15 cellular contexts compared by ENCODE assay signal in the genomic region with DNA sequence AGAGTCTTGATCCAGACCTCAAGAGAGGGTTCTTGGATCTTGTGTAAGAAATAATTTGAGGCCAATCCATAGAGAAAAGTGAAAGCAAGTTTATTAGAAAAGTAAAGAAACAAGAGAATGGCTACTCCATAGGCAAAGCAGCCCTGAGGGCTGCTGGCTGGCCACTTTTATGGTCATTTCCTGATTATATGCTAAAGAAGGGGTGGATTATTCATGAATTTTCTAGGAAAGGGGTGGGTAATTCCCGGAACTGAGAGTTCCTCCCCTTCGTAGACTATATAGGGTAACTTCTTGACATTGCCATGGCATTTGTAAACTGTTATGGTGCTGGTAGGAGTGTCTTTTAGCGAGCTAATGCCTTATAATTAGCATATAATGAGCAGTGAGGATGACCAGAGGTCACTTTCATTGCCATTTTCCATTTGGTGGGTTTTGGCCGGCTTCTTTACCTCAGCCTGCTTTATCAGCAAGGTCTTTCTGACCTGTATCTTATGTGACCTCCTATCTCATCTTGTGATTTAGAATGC. TPM values are rescaled to one million over a fixed set of nuclear protein-coding genes. Genes with fewer than 3 reads are reported as not detected.
DNase-seq lines count a peak whose midpoint lies in the region; ATAC-seq and TF ChIP-seq lines count a peak whose summit lies in the region.
"Had no signal": no experiment of that assay in that cellular context is flagged by ENCODE, and none has a peak within 500 bp of the region (broad histone marks: within the 10 kb centered on the region; RNA-seq: fewer than 3 reads in every experiment).

No MANE protein-coding gene starts in this region.

- ATAC-seq in WTC11 (no peak), GM18907 (IDR thresholded peaks at IDR 0.05; ENCODE audit: unreplicated experiment) (no peak)

- H3K4me3 ChIP-seq in HUES48 (ENCODE audit: low read depth, low read length), result no peak overlapping the region
- no peak overlapping the region for H3K4me3 ChIP-seq in neutrophil (ENCODE audit: low read depth in 1 of 2, low read length in 1 of 2)
- H3K4me3 ChIP-seq: BLaER1, Peyer's patch had no signal

- H3K27ac Mint-ChIP-seq in CD14-positive monocyte, result peak overlapping the region; percentile 42 to 92 (median 82)
- H3K27ac Mint-ChIP-seq in WTC11, result peak overlapping the region; percentile 26; the same call in 1 of the 2 replicates

- DNase-seq in CD14-positive monocyte (ENCODE audit: low spot score), result no peak
- DNase-seq in WTC11 (ENCODE audit: low spot score), result no peak
- no peak for DNase-seq in NCI-H2227 treated with DMSO at 0.1 percent for 48 hours (lab: John Stamatoyannopoulos, UW)
- no peak for DNase-seq in NCI-H187 treated with DMSO at 0.1 percent for 48 hours (lab: John Stamatoyannopoulos, UW)
- no peak for DNase-seq in NCI-H345 treated with DMSO at 0.1 percent for 48 hours (lab: John Stamatoyannopoulos, UW; ENCODE audit: unreplicated experiment)
- DNase-seq: CD8-positive, alpha-beta memory T cell; DMS53; NCI-H1417; NCI-H187; Peyer's patch had no signal

- peaks cover 11% of the 10 kb centered on the region; the same call in 1 of the 2 replicates for H3K4me1 ChIP-seq in HUES48 (ENCODE audit: control insufficient read depth, insufficient read depth, low read length)
- H3K4me1 ChIP-seq in neutrophil (ENCODE audit: control insufficient read depth in 1 of 2, insufficient read depth in 1 of 2, low read depth in 1 of 2, low read length in 1 of 2), result peaks cover 67 to 69% of the 10 kb centered on the region in 2 experiments

- peak overlapping the region; percentile 26 for H3K27ac ChIP-seq in HUES48 (ENCODE audit: low read depth, low read length)
- H3K27ac ChIP-seq in neutrophil, result peak overlapping the region; percentile 84
- H3K27ac ChIP-seq: BLaER1, KMS-11, Peyer's patch had no signal

- peaks cover 3 to 8% of the 10 kb centered on the region in 2 donors for H3K36me3 Mint-ChIP-seq in CD14-positive monocyte
- peaks cover 37% of the 10 kb centered on the region for H3K36me3 Mint-ChIP-seq in WTC11

- no peak overlapping the region for H3K9ac ChIP-seq in HUES48 (ENCODE audit: low read depth, low read length)
- H3K9ac ChIP-seq: BLaER1, KMS-11 had no signal

- H3K9me3 Mint-ChIP-seq in CD14-positive monocyte, result peaks cover 0 to 12% (median 5%) of the 10 kb centered on the region in 7 donors
- peaks cover 45% of the 10 kb centered on the region for H3K9me3 Mint-ChIP-seq in WTC11

- peaks cover 0 to 3% (median 0%) of the 10 kb centered on the region in 3 donors for H3K27me3 Mint-ChIP-seq in CD14-positive monocyte (ENCODE audit: low read depth in 3 of 3)
- H3K27me3 Mint-ChIP-seq in WTC11 (ENCODE audit: low read depth), result peaks cover 4% of the 10 kb centered on the region; the same call in 1 of the 2 replicates
- H3K27me3 Mint-ChIP-seq: CD8-positive, alpha-beta memory T cell had no signal

- H3K4me1 Mint-ChIP-seq in CD14-positive monocyte, result peaks cover 59% of the 10 kb centered on the region
- H3K4me1 Mint-ChIP-seq in WTC11, result peaks cover 18% of the 10 kb centered on the region

- TF ChIP-seq CTCF in CD14-positive monocyte (IDR thresholded peaks at IDR 0.05), result no peak
- TF ChIP-seq CTCF in WTC11 (IDR thresholded peaks at IDR 0.05), result no peak
- TF ChIP-seq CTCF in neutrophil (IDR thresholded peaks at IDR 0.05), result no peak

- no peaks in the 10 kb centered on the region for H3K27me3 ChIP-seq in HUES48 (ENCODE audit: control insufficient read depth, insufficient read depth, low read length)
- no peaks in the 10 kb centered on the region for H3K27me3 ChIP-seq in neutrophil
- H3K27me3 ChIP-seq: BLaER1, Peyer's patch had no signal

- no peaks in the 10 kb centered on the region for H3K36me3 ChIP-seq in HUES48 (ENCODE audit: control insufficient read depth, insufficient read depth, low read length)
- H3K36me3 ChIP-seq in neutrophil, result no peaks in the 10 kb centered on the region
- H3K36me3 ChIP-seq: Peyer's patch had no signal

- POLR2A ChIA-PET in WTC11 (lab: Charles Lee), result no interaction called here

- intact Hi-C loops in CD14-positive monocyte (cut with micrococcal nuclease), result no loop called here

- H3K4me3 Mint-ChIP-seq in CD14-positive monocyte (no peak overlapping the region), WTC11 (no peak overlapping the region)

- CTCF ChIA-PET in WTC11 (lab: Charles Lee), result interaction anchor here (2.9 kb wide), 1 partner anchor 12 kb away, joined by 12 read pairs; no protein-coding TSS in a partner anchor

- H3K9me3 ChIP-seq in HUES48 (ENCODE audit: control insufficient read depth, insufficient read depth, low read length) (peaks cover 30% of the 10 kb centered on the region), neutrophil (no peaks in the 10 kb centered on the region)
- H3K9me3 ChIP-seq: Peyer's patch had no signal

TF ChIP-seq in WTC11, 78 proteins besides CTCF, POLR2A, EP300 and RAD21:
- TF ChIP-seq TCF7 (CRISPR knock-in tag; IDR thresholded peaks at IDR 0.05; ENCODE audit: low read depth), result no peak
- TF ChIP-seq ZNF396 (CRISPR knock-in tag; IDR thresholded peaks at IDR 0.05; ENCODE audit: borderline replicate concordance), result no peak
- TF ChIP-seq PRRX2 (CRISPR knock-in tag; IDR thresholded peaks at IDR 0.05), result no peak
- TF ChIP-seq NR3C1 (CRISPR knock-in tag; conservative IDR thresholded peaks at IDR 0.05; ENCODE audit: low read depth), result no peak
- TF ChIP-seq NFE2L1 (CRISPR knock-in tag; IDR thresholded peaks at IDR 0.05), result no peak
- TF ChIP-seq ZNF416 (CRISPR knock-in tag; IDR thresholded peaks at IDR 0.05), result no peak
- TF ChIP-seq GABPB1 (CRISPR knock-in tag; IDR thresholded peaks at IDR 0.05), result no peak
- no peak for TF ChIP-seq ZBTB21 (CRISPR knock-in tag; IDR thresholded peaks at IDR 0.05; ENCODE audit: borderline replicate concordance)
- no peak for TF ChIP-seq EMX1 (CRISPR knock-in tag; IDR thresholded peaks at IDR 0.05)
- no peak for TF ChIP-seq GRHL2 (CRISPR knock-in tag; IDR thresholded peaks at IDR 0.05; ENCODE audit: insufficient replicate concordance, severe bottlenecking)
- TF ChIP-seq MYBL2 (CRISPR knock-in tag; IDR thresholded peaks at IDR 0.05), result no peak
- TF ChIP-seq MXD4 (CRISPR knock-in tag; IDR thresholded peaks at IDR 0.05; ENCODE audit: borderline replicate concordance), result no peak
- no peak for TF ChIP-seq ZNF317 (CRISPR knock-in tag; IDR thresholded peaks at IDR 0.05; ENCODE audit: borderline replicate concordance, low read depth)
- TF ChIP-seq, protein P1, sequence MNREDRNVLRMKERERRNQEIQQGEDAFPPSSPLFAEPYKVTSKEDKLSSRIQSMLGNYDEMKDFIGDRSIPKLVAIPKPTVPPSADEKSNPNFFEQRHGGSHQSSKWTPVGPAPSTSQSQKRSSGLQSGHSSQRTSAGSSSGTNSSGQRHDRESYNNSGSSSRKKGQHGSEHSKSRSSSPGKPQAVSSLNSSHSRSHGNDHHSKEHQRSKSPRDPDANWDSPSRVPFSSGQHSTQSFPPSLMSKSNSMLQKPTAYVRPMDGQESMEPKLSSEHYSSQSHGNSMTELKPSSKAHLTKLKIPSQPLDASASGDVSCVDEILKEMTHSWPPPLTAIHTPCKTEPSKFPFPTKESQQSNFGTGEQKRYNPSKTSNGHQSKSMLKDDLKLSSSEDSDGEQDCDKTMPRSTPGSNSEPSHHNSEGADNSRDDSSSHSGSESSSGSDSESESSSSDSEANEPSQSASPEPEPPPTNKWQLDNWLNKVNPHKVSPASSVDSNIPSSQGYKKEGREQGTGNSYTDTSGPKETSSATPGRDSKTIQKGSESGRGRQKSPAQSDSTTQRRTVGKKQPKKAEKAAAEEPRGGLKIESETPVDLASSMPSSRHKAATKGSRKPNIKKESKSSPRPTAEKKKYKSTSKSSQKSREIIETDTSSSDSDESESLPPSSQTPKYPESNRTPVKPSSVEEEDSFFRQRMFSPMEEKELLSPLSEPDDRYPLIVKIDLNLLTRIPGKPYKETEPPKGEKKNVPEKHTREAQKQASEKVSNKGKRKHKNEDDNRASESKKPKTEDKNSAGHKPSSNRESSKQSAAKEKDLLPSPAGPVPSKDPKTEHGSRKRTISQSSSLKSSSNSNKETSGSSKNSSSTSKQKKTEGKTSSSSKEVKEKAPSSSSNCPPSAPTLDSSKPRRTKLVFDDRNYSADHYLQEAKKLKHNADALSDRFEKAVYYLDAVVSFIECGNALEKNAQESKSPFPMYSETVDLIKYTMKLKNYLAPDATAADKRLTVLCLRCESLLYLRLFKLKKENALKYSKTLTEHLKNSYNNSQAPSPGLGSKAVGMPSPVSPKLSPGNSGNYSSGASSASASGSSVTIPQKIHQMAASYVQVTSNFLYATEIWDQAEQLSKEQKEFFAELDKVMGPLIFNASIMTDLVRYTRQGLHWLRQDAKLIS (CRISPR knock-in tag; IDR thresholded peaks at IDR 0.05; ENCODE audit: borderline replicate concordance), result no peak
- TF ChIP-seq IRF2 (CRISPR knock-in tag; IDR thresholded peaks at IDR 0.05; ENCODE audit: borderline replicate concordance, low read depth), result no peak
- TF ChIP-seq JUN (CRISPR knock-in tag; IDR thresholded peaks at IDR 0.05), result no peak
- TF ChIP-seq, protein P2, sequence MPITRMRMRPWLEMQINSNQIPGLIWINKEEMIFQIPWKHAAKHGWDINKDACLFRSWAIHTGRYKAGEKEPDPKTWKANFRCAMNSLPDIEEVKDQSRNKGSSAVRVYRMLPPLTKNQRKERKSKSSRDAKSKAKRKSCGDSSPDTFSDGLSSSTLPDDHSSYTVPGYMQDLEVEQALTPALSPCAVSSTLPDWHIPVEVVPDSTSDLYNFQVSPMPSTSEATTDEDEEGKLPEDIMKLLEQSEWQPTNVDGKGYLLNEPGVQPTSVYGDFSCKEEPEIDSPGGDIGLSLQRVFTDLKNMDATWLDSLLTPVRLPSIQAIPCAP (CRISPR knock-in tag; IDR thresholded peaks at IDR 0.05), result no peak
- TF ChIP-seq NR2C2 (CRISPR knock-in tag; IDR thresholded peaks at IDR 0.05), result no peak

RNA-seq across cellular contexts. Expression of a gene that starts 4.4 kb away (rescaled TPM):
- polyA plus RNA-seq in CD14-positive monocyte, result 10 to 100 TPM; 33.9 to 37.8 TPM
- total RNA-seq in WTC11 (2021), result 13.5 to 16.6 TPM (median 15.6 TPM) in 3 replicates
